ENCODE assay signal across 15 cellular contexts in the genomic region with DNA sequence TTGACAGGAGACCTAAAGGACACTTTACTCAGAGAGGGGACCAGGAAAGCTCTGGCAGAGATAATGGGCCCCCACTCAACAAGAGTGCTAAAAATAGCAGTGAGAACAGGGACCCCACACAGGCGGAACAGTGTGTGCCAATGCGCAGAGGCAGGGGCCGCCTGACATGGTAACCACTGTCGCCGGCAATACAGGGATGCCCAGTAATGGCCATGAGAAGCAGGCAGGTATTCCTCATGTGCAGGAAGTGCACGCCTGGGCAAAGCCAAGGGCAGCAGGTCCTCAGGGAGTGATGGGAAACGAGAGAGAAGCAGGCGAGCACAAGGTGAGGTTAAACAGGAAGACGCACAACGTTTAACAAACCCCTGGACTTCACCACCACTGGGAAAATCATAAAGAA.
DNase-seq lines count a peak whose midpoint lies in the region; ATAC-seq and TF ChIP-seq lines count a peak whose summit lies in the region.
"Had no signal": no experiment of that assay in that cellular context is flagged by ENCODE, and none has a peak within 500 bp of the region (broad histone marks: within the 10 kb centered on the region; RNA-seq: fewer than 3 reads in every experiment).

No MANE protein-coding gene starts in this region.

- H3K4me3 Mint-ChIP-seq in chondrocyte (ENCODE audit: unreplicated experiment) = no peak overlapping the region

- H3K27ac ChIP-seq in transverse colon = no peak overlapping the region
- H3K27ac ChIP-seq: GM23248, SJCRH30 had no signal

- H3K27me3 Mint-ChIP-seq in chondrocyte (ENCODE audit: low read depth) = no peaks in the 10 kb centered on the region

- TF ChIP-seq EP300 in transverse colon (IDR thresholded peaks at IDR 0.05; ENCODE audit: low read depth) = no peak

- no peak overlapping the region for H3K27ac Mint-ChIP-seq in chondrocyte (ENCODE audit: unreplicated experiment)

- H3K4me1 ChIP-seq in transverse colon = no peaks in the 10 kb centered on the region
- H3K4me1 ChIP-seq: SJCRH30 had no signal

- no peak for TF ChIP-seq POLR2A in transverse colon (IDR thresholded peaks at IDR 0.05)

- H3K4me3 ChIP-seq in transverse colon = no peak overlapping the region
- H3K4me3 ChIP-seq: GM23248, K562, SJCRH30 had no signal

- H3K36me3 ChIP-seq in transverse colon = no peaks in the 10 kb centered on the region
- H3K36me3 ChIP-seq: SJCRH30 had no signal

- 76 to 82% methylated on average over 8 to 10 of the region's 10 CpGs for WGBS in transverse colon (ENCODE audit: low coverage in 1 of 2), 2 donors

- H3K36me3 Mint-ChIP-seq in chondrocyte (ENCODE audit: low read depth) = no peaks in the 10 kb centered on the region

- in situ Hi-C loops in transverse colon (cut with MboI; ENCODE audit: low pct_ligation_motif_present in 1 of 4, low pct_unique_long_range_greater_than_20kb in 1 of 4, low sequenced_read_pairs in 3 of 4) = no loop called here

- H3K9me3 Mint-ChIP-seq in chondrocyte (ENCODE audit: low read depth) = peaks cover 11% of the 10 kb centered on the region

- DNase-seq in NCI-H2081 (lab: John Stamatoyannopoulos, UW) = peak; percentile 21 to 65
- DNase-seq in NCI-H2081 treated with DMSO at 0.1 percent for 48 hours (lab: John Stamatoyannopoulos, UW) = no peak
- peak; percentile 16 for DNase-seq in NCI-H510A (lab: John Stamatoyannopoulos, UW)
- DNase-seq in chondrocyte (ENCODE audit: low spot score) = peak; percentile 55
- DNase-seq in DMS114 treated with DMSO at 0.1 percent for 48 hours (lab: John Stamatoyannopoulos, UW; ENCODE audit: unreplicated experiment) = no peak
- DNase-seq in transverse colon = no peak
- DNase-seq: C1 segment of cervical spinal cord, GM23248, HCEC 1CT, NCI-H526, OCI-M1, RPMI8226, SJCRH30 had no signal

- ATAC-seq in GM21723 (IDR thresholded peaks at IDR 0.05; ENCODE audit: unreplicated experiment) = no peak
- ATAC-seq: K562 had no signal

- TF ChIP-seq CTCF in chondrocyte (IDR thresholded peaks at IDR 0.05) (no peak), transverse colon (IDR thresholded peaks at IDR 0.05) (no peak)

- H3K27me3 ChIP-seq in transverse colon = no peaks in the 10 kb centered on the region
- H3K27me3 ChIP-seq: SJCRH30 had no signal

- intact Hi-C loops in transverse colon (cut with DNase I; ENCODE audit: low total_unique reads) = no loop called here

- H3K9me3 ChIP-seq in transverse colon = no peaks in the 10 kb centered on the region
- H3K9me3 ChIP-seq: SJCRH30 had no signal

- H3K4me1 Mint-ChIP-seq in chondrocyte (ENCODE audit: low read depth) = peaks cover 42% of the 10 kb centered on the region

Comparison
In these comparisons a context has a peak if more than half of its experiments do, and no peak if none do; other contexts are left out.
1. DNase-seq: peak in NCI-H2081 (2 of 2), NCI-H510A (single experiment) and chondrocyte (single experiment); none in NCI-H2081 treated with DMSO at 0.1 percent for 48 hours (single experiment), DMS114 treated with DMSO at 0.1 percent for 48 hours (single experiment) and transverse colon (single experiment).